In the genomic region with DNA sequence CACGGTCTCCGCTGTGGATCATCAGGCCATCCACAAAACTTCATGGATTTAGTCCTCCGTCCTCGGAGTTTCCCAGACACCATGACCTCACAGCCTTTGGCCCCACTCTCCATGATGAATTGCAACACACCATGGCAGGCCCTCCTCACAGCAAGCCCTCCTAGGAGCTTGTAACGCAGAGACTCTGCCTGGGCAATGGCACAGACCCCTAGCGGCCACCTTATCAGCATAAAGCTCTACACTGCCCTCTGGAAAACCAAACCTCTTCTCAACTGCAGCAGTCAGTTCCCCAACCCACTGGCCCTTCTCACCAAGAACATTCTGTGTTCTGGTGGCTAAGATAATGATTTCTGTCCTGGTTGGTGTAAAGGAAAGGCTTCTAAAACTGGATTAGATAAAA, we compare ENCODE assay signal across 1 cellular context.
TF ChIP-seq lines count a peak whose summit lies in the region.

No MANE protein-coding gene starts in this region.

TF ChIP-seq in GM23338, 12 proteins besides CTCF, POLR2A, EP300 and RAD21 (continued from another document):
- TF ChIP-seq ZNF462 (CRISPR knock-in tag; IDR thresholded peaks at IDR 0.05) (no peak), STAT1 (IDR thresholded peaks at IDR 0.05; ENCODE audit: unreplicated experiment) (no peak), ZNF331 (CRISPR knock-in tag; IDR thresholded peaks at IDR 0.05; ENCODE audit: low read depth) (no peak), NANOG (IDR thresholded peaks at IDR 0.05; ENCODE audit: borderline replicate concordance) (no peak), POLR2AphosphoS5 (IDR thresholded peaks at IDR 0.05; ENCODE audit: low read depth) (no peak), ZNF114 (CRISPR knock-in tag; IDR thresholded peaks at IDR 0.05) (no peak)
- TF ChIP-seq, protein P1, sequence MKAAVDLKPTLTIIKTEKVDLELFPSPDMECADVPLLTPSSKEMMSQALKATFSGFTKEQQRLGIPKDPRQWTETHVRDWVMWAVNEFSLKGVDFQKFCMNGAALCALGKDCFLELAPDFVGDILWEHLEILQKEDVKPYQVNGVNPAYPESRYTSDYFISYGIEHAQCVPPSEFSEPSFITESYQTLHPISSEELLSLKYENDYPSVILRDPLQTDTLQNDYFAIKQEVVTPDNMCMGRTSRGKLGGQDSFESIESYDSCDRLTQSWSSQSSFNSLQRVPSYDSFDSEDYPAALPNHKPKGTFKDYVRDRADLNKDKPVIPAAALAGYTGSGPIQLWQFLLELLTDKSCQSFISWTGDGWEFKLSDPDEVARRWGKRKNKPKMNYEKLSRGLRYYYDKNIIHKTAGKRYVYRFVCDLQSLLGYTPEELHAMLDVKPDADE (IDR thresholded peaks at IDR 0.05): no peak
